In genomic region chr10:22259280-22259679, GRCh38 we compare ENCODE assay signal across 12 cellular contexts. TPM values are rescaled to one million over a fixed set of nuclear protein-coding genes. Genes with fewer than 3 reads are reported as not detected.
DNase-seq lines count a peak whose midpoint lies in the region; ATAC-seq and TF ChIP-seq lines count a peak whose summit lies in the region.
"Had no signal": no experiment of that assay in that cellular context is flagged by ENCODE, and none has a peak within 500 bp of the region (broad histone marks: within the 10 kb centered on the region; RNA-seq: fewer than 3 reads in every experiment).

No MANE protein-coding gene starts in this region.

- no peaks in the 10 kb centered on the region for H3K36me3 ChIP-seq in left lung
- no peaks in the 10 kb centered on the region for H3K36me3 ChIP-seq in upper lobe of right lung
- H3K36me3 ChIP-seq: thoracic aorta had no signal

- H3K4me1 ChIP-seq in left lung (no peaks in the 10 kb centered on the region), upper lobe of right lung (no peaks in the 10 kb centered on the region)

- H3K4me3 Mint-ChIP-seq in activated CD4-positive, alpha-beta memory T cell treated with anti-CD3 and anti-CD28 coated beads, Interleukin-2, amount 10 ng/mL, durations not matched to agents 7 days and 5 days, result no peak overlapping the region
- H3K4me3 Mint-ChIP-seq in naive thymus-derived CD8-positive, alpha-beta T cell, result no peak overlapping the region

- DNase-seq in activated CD4-positive, alpha-beta T cell treated with anti-CD3 and anti-CD28 coated beads for 4 hours, result peak; percentile 12 to 13
- no peak for DNase-seq in activated CD4-positive, alpha-beta T cell treated with anti-CD3 and anti-CD28 coated beads, Interleukin-2, amount 50 U/mL, for 48 hours
- DNase-seq in activated CD4-positive, alpha-beta memory T cell treated with anti-CD3 and anti-CD28 coated beads, Interleukin-2, amount 10 ng/mL, durations not matched to agents 7 days and 5 days, result peak; percentile 21
- DNase-seq in naive thymus-derived CD8-positive, alpha-beta T cell, result no peak
- DNase-seq in left lung (no peak), COR-L47 (lab: John Stamatoyannopoulos, UW) (no peak), upper lobe of right lung (no peak)
- DNase-seq: islet precursor cell had no signal

- H3K9me3 Mint-ChIP-seq in activated CD4-positive, alpha-beta memory T cell treated with anti-CD3 and anti-CD28 coated beads, Interleukin-2, amount 10 ng/mL, durations not matched to agents 7 days and 5 days, result no peaks in the 10 kb centered on the region
- H3K9me3 Mint-ChIP-seq in naive thymus-derived CD8-positive, alpha-beta T cell, result no peaks in the 10 kb centered on the region

- ATAC-seq in HG03439 (IDR thresholded peaks at IDR 0.05; ENCODE audit: unreplicated experiment), result peak; percentile 67
- peak; percentile 39 to 44 for ATAC-seq in naive thymus-derived CD8-positive, alpha-beta T cell
- no peak for ATAC-seq in left lung
- no peak for ATAC-seq in upper lobe of right lung

- peaks cover 10 to 29% of the 10 kb centered on the region in 2 donors for H3K27me3 ChIP-seq in left lung
- H3K27me3 ChIP-seq in upper lobe of right lung, result no peaks in the 10 kb centered on the region

- no peak overlapping the region for H3K27ac Mint-ChIP-seq in activated CD4-positive, alpha-beta memory T cell treated with anti-CD3 and anti-CD28 coated beads, Interleukin-2, amount 10 ng/mL, durations not matched to agents 7 days and 5 days
- peak overlapping the region in 1 of 10 donors; percentile 9 for H3K27ac Mint-ChIP-seq in naive thymus-derived CD8-positive, alpha-beta T cell

- CTCF ChIA-PET in activated CD4-positive, alpha-beta memory T cell treated with anti-CD3 and anti-CD28 coated beads, Interleukin-2, amount 10 ng/mL, durations not matched to agents 7 days and 5 days (lab: Charles Lee), result interaction anchor here (1.2 to 1.6 kb wide), 2 partner anchors 56 to 266 kb away, joined by 3 to 7 read pairs; no protein-coding TSS in a partner anchor

- no peak overlapping the region for H3K4me3 ChIP-seq in left lung
- no peak overlapping the region for H3K4me3 ChIP-seq in upper lobe of right lung
- H3K4me3 ChIP-seq: thoracic aorta had no signal

- intact Hi-C loops in left lung (cut with DNase I), result loop anchor here in 1 of 2 donors (10.0 kb wide), 1 partner anchor 66 kb away; the partner anchor contains the start of gene BMI1
- intact Hi-C loops in upper lobe of right lung (cut with DNase I), result no loop called here

- peaks cover 15% of the 10 kb centered on the region for H3K27me3 Mint-ChIP-seq in activated CD4-positive, alpha-beta memory T cell treated with anti-CD3 and anti-CD28 coated beads, Interleukin-2, amount 10 ng/mL, durations not matched to agents 7 days and 5 days
- peaks cover 15 to 45% (median 34%) of the 10 kb centered on the region in 5 donors for H3K27me3 Mint-ChIP-seq in naive thymus-derived CD8-positive, alpha-beta T cell

- H3K9me3 ChIP-seq in left lung, result no peaks in the 10 kb centered on the region
- H3K9me3 ChIP-seq in upper lobe of right lung, result no peaks in the 10 kb centered on the region
- H3K9me3 ChIP-seq: thoracic aorta had no signal

- no peaks in the 10 kb centered on the region for H3K36me3 Mint-ChIP-seq in activated CD4-positive, alpha-beta memory T cell treated with anti-CD3 and anti-CD28 coated beads, Interleukin-2, amount 10 ng/mL, durations not matched to agents 7 days and 5 days (ENCODE audit: low read depth)
- no peaks in the 10 kb centered on the region for H3K36me3 Mint-ChIP-seq in naive thymus-derived CD8-positive, alpha-beta T cell

- H3K27ac ChIP-seq in left lung (no peak overlapping the region), upper lobe of right lung (no peak overlapping the region)
- H3K27ac ChIP-seq: thoracic aorta had no signal

- POLR2A ChIA-PET in activated CD4-positive, alpha-beta memory T cell treated with anti-CD3 and anti-CD28 coated beads, Interleukin-2, amount 10 ng/mL, durations not matched to agents 7 days and 5 days (lab: Charles Lee), result interaction anchor here (1.0 to 1.5 kb wide), 2 partner anchors 13 to 81 kb away, joined by 3 to 6 read pairs; no protein-coding TSS in a partner anchor
- POLR2A ChIA-PET in naive thymus-derived CD8-positive, alpha-beta T cell (lab: Charles Lee), result no interaction called here

- H3K4me1 Mint-ChIP-seq in activated CD4-positive, alpha-beta memory T cell treated with anti-CD3 and anti-CD28 coated beads, Interleukin-2, amount 10 ng/mL, durations not matched to agents 7 days and 5 days, result peaks cover 6% of the 10 kb centered on the region
- peaks cover 0 to 12% (median 6%) of the 10 kb centered on the region in 4 donors for H3K4me1 Mint-ChIP-seq in naive thymus-derived CD8-positive, alpha-beta T cell

- TF ChIP-seq CTCF in left lung (IDR thresholded peaks at IDR 0.05) (no peak), upper lobe of right lung (IDR thresholded peaks at IDR 0.05) (no peak)

RNA-seq across cellular contexts. Expression of gene EBLN1, which starts 41.5 kb away (rescaled TPM):
- not detected for total RNA-seq in activated CD4-positive, alpha-beta memory T cell treated with anti-CD3 and anti-CD28 coated beads, Interleukin-2, amount 10 ng/mL, durations not matched to agents 7 days and 5 days
- not detected for total RNA-seq in naive thymus-derived CD8-positive, alpha-beta T cell
- polyA plus RNA-seq in naive thymus-derived CD8-positive, alpha-beta T cell, result not detected
- total RNA-seq in left lung (not detected), upper lobe of right lung (not detected)
- total RNA-seq: dermis microvascular lymphatic vessel endothelial cell, thoracic aorta had no signal
- polyA plus RNA-seq: BJ had no signal

RNA-seq across cellular contexts. Expression of gene COMMD3, which starts 56.9 kb away (rescaled TPM):
- total RNA-seq in activated CD4-positive, alpha-beta memory T cell treated with anti-CD3 and anti-CD28 coated beads, Interleukin-2, amount 10 ng/mL, durations not matched to agents 7 days and 5 days, result 10 to 100 TPM; 82.6 to 97.0 TPM
- 10 to 100 TPM; 53.9 to 59.3 TPM for total RNA-seq in naive thymus-derived CD8-positive, alpha-beta T cell
- 10 to 100 TPM; 38.5 to 57.8 (median 48.4) TPM for polyA plus RNA-seq in naive thymus-derived CD8-positive, alpha-beta T cell
- total RNA-seq in left lung (10 to 100 TPM; 54.3 to 55.0 TPM), upper lobe of right lung (44.8 TPM)

Comparison
In these comparisons a context has a peak if more than half of its experiments do, and no peak if none do; other contexts are left out.
1. DNase-seq: peak in activated CD4-positive, alpha-beta T cell treated with anti-CD3 and anti-CD28 coated beads for 4 hours (2 of 2) and activated CD4-positive, alpha-beta memory T cell treated with anti-CD3 and anti-CD28 coated beads, Interleukin-2, amount 10 ng/mL, durations not matched to agents 7 days and 5 days (single experiment); none in activated CD4-positive, alpha-beta T cell treated with anti-CD3 and anti-CD28 coated beads, Interleukin-2, amount 50 U/mL, for 48 hours (0 of 2), naive thymus-derived CD8-positive, alpha-beta T cell (0 of 10), left lung (0 of 2), COR-L47 (single experiment) and upper lobe of right lung (single experiment).
2. ATAC-seq: peak in HG03439 (single experiment) and naive thymus-derived CD8-positive, alpha-beta T cell (2 of 2); none in left lung (single experiment) and upper lobe of right lung (single experiment).